Comparison of ENCODE assay signal across 8 cellular contexts in genomic region chr20:58890073-58890453, GRCh38. TPM values are rescaled to one million over a fixed set of nuclear protein-coding genes. Genes with fewer than 3 reads are reported as not detected.
A peak's percentile ranks its signal among the peaks of the same experiment; 100 is the strongest.
DNase-seq lines count a peak whose midpoint lies in the region; TF ChIP-seq lines count a peak whose summit lies in the region.

No MANE protein-coding gene starts in this region.

- H3K4me2 ChIP-seq in neuronal stem cell (ENCODE audit: insufficient read depth, low read length, poor library complexity, severe bottlenecking), result peak overlapping the region; percentile 86

- H2BK12ac ChIP-seq in neuronal stem cell (ENCODE audit: low read length), result peak overlapping the region; percentile 73

- peak overlapping the region; percentile 82 for H3K14ac ChIP-seq in neuronal stem cell (ENCODE audit: low read length)

- TF ChIP-seq POLR2A in NB4 (IDR thresholded peaks at IDR 0.05; ENCODE audit: extremely low read depth, insufficient read length), result no peak

- H2AFZ ChIP-seq in neuronal stem cell (ENCODE audit: low read length), result peak overlapping the region; percentile 90

- H3K23ac ChIP-seq in neuronal stem cell (ENCODE audit: low read depth, low read length, poor library complexity), result peak overlapping the region; percentile 91

- no peak for TF ChIP-seq CTCF in Calu3 (IDR thresholded peaks at IDR 0.05; ENCODE audit: unreplicated experiment)
- TF ChIP-seq CTCF in NB4 (IDR thresholded peaks at IDR 0.05; ENCODE audit: low read depth, low read length), result no peak
- TF ChIP-seq CTCF in endodermal cell (conservative IDR thresholded peaks at IDR 0.05), result no peak
- TF ChIP-seq CTCF in GM13977 (IDR thresholded peaks at IDR 0.05; ENCODE audit: extremely low read depth, insufficient read depth, missing control alignments), result no peak

- H2BK120ac ChIP-seq in neuronal stem cell (ENCODE audit: low read depth, low read length), result peak overlapping the region; percentile 96

- peak overlapping the region; percentile 87 for H2BK5ac ChIP-seq in neuronal stem cell (ENCODE audit: low read length)

- H3K36me3 ChIP-seq in endodermal cell (ENCODE audit: control insufficient read depth, insufficient read depth, low read length) (peaks cover 5% of the 10 kb centered on the region), neuronal stem cell (replicated peaks in 1 of 2; ENCODE audit: control insufficient read depth in 2 of 2, insufficient read depth in 2 of 2, low read length in 2 of 2) (peaks cover 0 to 17% of the 10 kb centered on the region in 2 donors)

- peak overlapping the region; percentile 100 for H2BK15ac ChIP-seq in neuronal stem cell (ENCODE audit: low read length)

- H3K4me1 Mint-ChIP-seq in Calu3 (ENCODE audit: low read depth, unreplicated experiment) (peaks cover 19% of the 10 kb centered on the region), endodermal cell (peaks cover 21% of the 10 kb centered on the region)

- H3K27ac Mint-ChIP-seq in Calu3 (ENCODE audit: unreplicated experiment) (peak overlapping the region; percentile 72), endodermal cell (peak overlapping the region; percentile 87)

- peaks cover 76% of the 10 kb centered on the region for H3K36me3 Mint-ChIP-seq in Calu3 (ENCODE audit: insufficient read depth, unreplicated experiment)
- no peaks in the 10 kb centered on the region for H3K36me3 Mint-ChIP-seq in endodermal cell (ENCODE audit: low read depth)

- no peaks in the 10 kb centered on the region for H3K27me3 ChIP-seq in endodermal cell (ENCODE audit: control insufficient read depth, insufficient read depth, low read length, poor library complexity, severe bottlenecking)
- H3K27me3 ChIP-seq in neuronal stem cell (ENCODE audit: control insufficient read depth in 3 of 3, insufficient read depth in 3 of 3, low read depth in 1 of 3, low read length in 3 of 3), result no peaks in the 10 kb centered on the region

- H2AK5ac ChIP-seq in neuronal stem cell (ENCODE audit: low read depth, low read length), result peak overlapping the region; percentile 90

- H3K4me3 Mint-ChIP-seq in Calu3 (ENCODE audit: low read depth, unreplicated experiment), result peak overlapping the region; percentile 73
- peak overlapping the region; percentile 90 for H3K4me3 Mint-ChIP-seq in endodermal cell

- peak; percentile 23 for DNase-seq in Calu3
- DNase-seq in NB4 (ENCODE audit: low read depth), result no peak
- no peak for DNase-seq in endodermal cell
- DNase-seq in neuronal stem cell (ENCODE audit: low spot score), result no peak
- no peak for DNase-seq in NCI-H2171 treated with DMSO at 0.1 percent for 48 hours (lab: John Stamatoyannopoulos, UW)
- no peak for DNase-seq in NCI-H345 treated with DMSO at 0.1 percent for 48 hours (lab: John Stamatoyannopoulos, UW; ENCODE audit: unreplicated experiment)
- DNase-seq in HuH-7 (ENCODE audit: low spot score), result no peak
- no peak for DNase-seq in GM13977 (ENCODE audit: low spot score)

- H4K91ac ChIP-seq in neuronal stem cell (ENCODE audit: low read depth, low read length, poor library complexity), result no peak overlapping the region

- no peak overlapping the region for H3K27ac ChIP-seq in endodermal cell (ENCODE audit: low read depth, low read length)
- peak overlapping the region; percentile 97 for H3K27ac ChIP-seq in neuronal stem cell (replicated peaks; ENCODE audit: low read length)

- peak overlapping the region; percentile 82 for H4K8ac ChIP-seq in neuronal stem cell (ENCODE audit: low read depth, low read length)

- H3K4me3 ChIP-seq in NB4 (ENCODE audit: low read depth, low read length), result peak overlapping the region; percentile 75
- peak overlapping the region; percentile 86 for H3K4me3 ChIP-seq in endodermal cell (ENCODE audit: low read length)
- peak overlapping the region; percentile 89 to 93 for H3K4me3 ChIP-seq in neuronal stem cell (ENCODE audit: low read length in 2 of 2)

- H3K9me3 Mint-ChIP-seq in Calu3 (ENCODE audit: low read depth, unreplicated experiment) (no peaks in the 10 kb centered on the region), endodermal cell (no peaks in the 10 kb centered on the region)

- H3K9ac ChIP-seq in endodermal cell (ENCODE audit: extremely low read depth, low read length, poor library complexity, severe bottlenecking) (peak overlapping the region; percentile 69), neuronal stem cell (ENCODE audit: low read depth, low read length, poor library complexity) (peak overlapping the region; percentile 97)

- H3K4ac ChIP-seq in neuronal stem cell (ENCODE audit: low read length), result no peak overlapping the region

- H3K27me3 Mint-ChIP-seq in Calu3 (ENCODE audit: unreplicated experiment) (no peaks in the 10 kb centered on the region), endodermal cell (ENCODE audit: insufficient read depth) (peaks cover 1% of the 10 kb centered on the region)

- peaks cover 8% of the 10 kb centered on the region for H3K79me1 ChIP-seq in neuronal stem cell (ENCODE audit: low read depth, low read length)

- WGBS in endodermal cell (ENCODE audit: insufficient coverage in 1 of 2, insufficient read length in 1 of 2), 2 experiments, result 8 to 13% methylated on average over 22 to 46 of the region's 46 CpGs
- WGBS in neuronal stem cell (ENCODE audit: extremely low coverage in 2 of 2, insufficient read length in 2 of 2, insufficient replicate concordance in 1 of 2), 2 donors, result no CpG with 5 or more reads among the region's 46 CpGs

- peak overlapping the region; percentile 99 for H3K18ac ChIP-seq in neuronal stem cell (ENCODE audit: low read length)

- BruUV-seq in Calu3 (replicated peaks; lab: Mats Ljungman, UMichigan), result no TSS peak

- H3K9me3 ChIP-seq in endodermal cell (ENCODE audit: control insufficient read depth, low read length), result no peaks in the 10 kb centered on the region
- peaks cover 0 to 6% of the 10 kb centered on the region in 2 donors for H3K9me3 ChIP-seq in neuronal stem cell (replicated peaks in 1 of 2; ENCODE audit: control insufficient read depth in 2 of 2, insufficient read depth in 1 of 2, low read depth in 1 of 2, low read length in 2 of 2)

- intact Hi-C loops in Calu3 (cut with micrococcal nuclease; ENCODE audit: unreplicated experiment), result loop anchor here (5.0 kb wide), 1 partner anchor 92 kb away; the partner anchor contains the start of gene NELFCD

- CTCF ChIA-PET in Calu3 (lab: Charles Lee), result interaction anchor here (0.6 to 1.5 kb wide), 2 partner anchors 20 to 77 kb away, joined by 3 read pairs; no protein-coding TSS in a partner anchor

- in situ Hi-C loops in GM13977 (cut with MboI; ENCODE audit: low pct_unique_long_range_greater_than_20kb, low sequenced_read_pairs, unreplicated experiment), result loop anchor here (10.0 kb wide), 1 partner anchor 95 kb away; the partner anchor contains the start of gene NELFCD

- peaks cover 11% of the 10 kb centered on the region for H3K4me1 ChIP-seq in endodermal cell (ENCODE audit: control insufficient read depth, insufficient read depth, low read length)
- peaks cover 5 to 22% of the 10 kb centered on the region in 2 donors for H3K4me1 ChIP-seq in neuronal stem cell (ENCODE audit: control insufficient read depth in 2 of 2, insufficient read depth in 1 of 2, low read depth in 1 of 2, low read length in 2 of 2)

RNA-seq across cellular contexts. Expression of gene GNAS, which starts 37.5 kb away (rescaled TPM):
- total RNA-seq in Calu3 (2022) (1,324 and 1,410 TPM in 2 replicates), endodermal cell (1,000 to 10,000 TPM; 1,246 to 1,267 TPM)
- polyA plus RNA-seq in endodermal cell (2013, experiment 1 of 2), result 1,275 TPM
- 1,251 TPM for polyA plus RNA-seq in endodermal cell (2013, experiment 2 of 2)
- 1,720 TPM for polyA plus RNA-seq in neuronal stem cell (2013, experiment 1 of 2)
- 1,692 TPM for polyA plus RNA-seq in neuronal stem cell (2013, experiment 2 of 2)

RNA-seq across cellular contexts. Expression of gene GNAS-AS1, which starts 39.4 kb away (rescaled TPM):
- 0.59 TPM in 1 of 2 replicates, not detected in the other for total RNA-seq in Calu3 (2022)
- 1 to 10 TPM; 9.3 to 9.7 TPM for total RNA-seq in endodermal cell
- 3.9 TPM for polyA plus RNA-seq in endodermal cell (2013, experiment 1 of 2)
- polyA plus RNA-seq in endodermal cell (2013, experiment 2 of 2), result 2.5 TPM
- polyA plus RNA-seq in neuronal stem cell (2013, experiment 1 of 2), result 1.7 TPM
- 1.9 TPM for polyA plus RNA-seq in neuronal stem cell (2013, experiment 2 of 2)
